In genomic region chr16:57809276-57809793, GRCh38 we compare ENCODE assay signal across 19 cellular contexts. TPM values are rescaled to one million over a fixed set of nuclear protein-coding genes. Genes with fewer than 3 reads are reported as not detected.
DNase-seq lines count a peak whose midpoint lies in the region; ATAC-seq and TF ChIP-seq lines count a peak whose summit lies in the region.
"Had no signal": no experiment of that assay in that cellular context is flagged by ENCODE, and none has a peak within 500 bp of the region (broad histone marks: within the 10 kb centered on the region; RNA-seq: fewer than 3 reads in every experiment).

No MANE protein-coding gene starts in this region.

- H3K4me3 Mint-ChIP-seq in activated CD8-positive, alpha-beta memory T cell treated with anti-CD3 and anti-CD28 coated beads, Interleukin-2, amount 10 ng/mL, durations not matched to agents 7 days and 5 days = no peak overlapping the region
- peak overlapping the region; percentile 58 for H3K4me3 Mint-ChIP-seq in activated T-helper 1 cell treated with anti-CD3 and anti-CD28 coated beads, Interleukin-12 subunit alpha, Interleukin-12 subunit beta, Interleukin-2, Interleukin-4 antibody, amounts not matched to agents 30 ng/mL and 10 ng/mL and 1 ng/mL, durations not matched to agents 14 hours and 24 hours and 36 hours
- H3K4me3 Mint-ChIP-seq in type B pancreatic cell = no peak overlapping the region
- H3K4me3 Mint-ChIP-seq: activated T-cell treated with anti-CD3 and anti-CD28 coated beads, Interleukin-2, amount 50 U/mL, for 24 hours had no signal

- H3K23ac ChIP-seq in mesenchymal stem cell (ENCODE audit: low read length in 2 of 2) = no peak overlapping the region

- no peak overlapping the region for H3K4me2 ChIP-seq in mesenchymal stem cell (ENCODE audit: low read length, poor library complexity, severe bottlenecking)

- WGBS in mesenchymal stem cell = 93% methylated on average over 4 of the region's 6 CpGs

- H3K4me3 ChIP-seq in mesenchymal stem cell (ENCODE audit: insufficient read depth in 1 of 2, low read depth in 1 of 2, low read length in 2 of 2) = no peak overlapping the region
- H3K4me3 ChIP-seq: adrenal gland, heart left ventricle had no signal

- H3K27me3 Mint-ChIP-seq in activated CD8-positive, alpha-beta memory T cell treated with anti-CD3 and anti-CD28 coated beads, Interleukin-2, amount 10 ng/mL, durations not matched to agents 7 days and 5 days = peaks cover 27% of the 10 kb centered on the region
- peaks cover 25% of the 10 kb centered on the region for H3K27me3 Mint-ChIP-seq in activated T-helper 1 cell treated with anti-CD3 and anti-CD28 coated beads, Interleukin-12 subunit alpha, Interleukin-12 subunit beta, Interleukin-2, Interleukin-4 antibody, amounts not matched to agents 30 ng/mL and 10 ng/mL and 1 ng/mL, durations not matched to agents 14 hours and 24 hours and 36 hours (ENCODE audit: insufficient read depth)
- peaks cover 4% of the 10 kb centered on the region for H3K27me3 Mint-ChIP-seq in type B pancreatic cell

- no peak overlapping the region for H3K14ac ChIP-seq in mesenchymal stem cell (ENCODE audit: low read length in 2 of 2)

- CTCF ChIA-PET in activated CD8-positive, alpha-beta memory T cell treated with anti-CD3 and anti-CD28 coated beads, Interleukin-2, amount 10 ng/mL, durations not matched to agents 7 days and 5 days (lab: Charles Lee) = interaction anchor here (1.1 to 4.8 kb wide), 5 partner anchors 9 to 215 kb away, joined by 3 to 29 read pairs (median 4); partner anchors contain the start of genes KIFC3 and ZNF319

- H3K27me3 ChIP-seq in mesenchymal stem cell (ENCODE audit: control insufficient read depth in 1 of 2, insufficient read depth in 1 of 2, low read length in 2 of 2) = peaks cover 0 to 12% of the 10 kb centered on the region in 2 experiments
- H3K27me3 ChIP-seq: adrenal gland, heart left ventricle had no signal

- no peaks in the 10 kb centered on the region for H3K9me3 Mint-ChIP-seq in activated CD8-positive, alpha-beta memory T cell treated with anti-CD3 and anti-CD28 coated beads, Interleukin-2, amount 10 ng/mL, durations not matched to agents 7 days and 5 days (ENCODE audit: low read depth)
- no peaks in the 10 kb centered on the region for H3K9me3 Mint-ChIP-seq in activated T-helper 1 cell treated with anti-CD3 and anti-CD28 coated beads, Interleukin-12 subunit alpha, Interleukin-12 subunit beta, Interleukin-2, Interleukin-4 antibody, amounts not matched to agents 30 ng/mL and 10 ng/mL and 1 ng/mL, durations not matched to agents 14 hours and 24 hours and 36 hours
- H3K9me3 Mint-ChIP-seq in type B pancreatic cell = no peaks in the 10 kb centered on the region
- H3K9me3 Mint-ChIP-seq: activated T-cell treated with anti-CD3 and anti-CD28 coated beads, Interleukin-2, amount 50 U/mL, for 24 hours; nephron had no signal

- H3K9me3 ChIP-seq in mesenchymal stem cell (ENCODE audit: control insufficient read depth, low read length) = no peaks in the 10 kb centered on the region
- H3K9me3 ChIP-seq: adrenal gland, heart left ventricle had no signal

- H3K36me3 ChIP-seq in mesenchymal stem cell (ENCODE audit: control insufficient read depth in 1 of 2, insufficient read depth in 2 of 2, low read depth in 1 of 2, low read length in 2 of 2) = peaks cover 0 to 13% of the 10 kb centered on the region in 2 experiments
- H3K36me3 ChIP-seq: adrenal gland, heart left ventricle had no signal

- peaks cover 48% of the 10 kb centered on the region for H3K4me1 ChIP-seq in mesenchymal stem cell (ENCODE audit: control insufficient read depth, insufficient read depth, low read depth, low read length)

- peak overlapping the region; percentile 36 for H3K27ac Mint-ChIP-seq in activated CD8-positive, alpha-beta memory T cell treated with anti-CD3 and anti-CD28 coated beads, Interleukin-2, amount 10 ng/mL, durations not matched to agents 7 days and 5 days
- H3K27ac Mint-ChIP-seq in activated T-helper 1 cell treated with anti-CD3 and anti-CD28 coated beads, Interleukin-12 subunit alpha, Interleukin-12 subunit beta, Interleukin-2, Interleukin-4 antibody, amounts not matched to agents 30 ng/mL and 10 ng/mL and 1 ng/mL, durations not matched to agents 14 hours and 24 hours and 36 hours = peak overlapping the region; percentile 81
- peak overlapping the region; percentile 87 for H3K27ac Mint-ChIP-seq in type B pancreatic cell

- H2BK15ac ChIP-seq in mesenchymal stem cell (ENCODE audit: low read depth, poor library complexity, severe bottlenecking) = no peak overlapping the region

- peak overlapping the region in 1 of 2 experiments; percentile 41 for H3K18ac ChIP-seq in mesenchymal stem cell (ENCODE audit: low read depth in 1 of 2, low read length in 2 of 2)

- H3K9ac ChIP-seq in mesenchymal stem cell (ENCODE audit: low read length) = no peak overlapping the region

- no peaks in the 10 kb centered on the region for H3K36me3 Mint-ChIP-seq in activated CD8-positive, alpha-beta memory T cell treated with anti-CD3 and anti-CD28 coated beads, Interleukin-2, amount 10 ng/mL, durations not matched to agents 7 days and 5 days
- H3K36me3 Mint-ChIP-seq in activated T-helper 1 cell treated with anti-CD3 and anti-CD28 coated beads, Interleukin-12 subunit alpha, Interleukin-12 subunit beta, Interleukin-2, Interleukin-4 antibody, amounts not matched to agents 30 ng/mL and 10 ng/mL and 1 ng/mL, durations not matched to agents 14 hours and 24 hours and 36 hours (ENCODE audit: low read depth) = peaks cover 4% of the 10 kb centered on the region
- no peaks in the 10 kb centered on the region for H3K36me3 Mint-ChIP-seq in type B pancreatic cell

- no peak overlapping the region for H2BK120ac ChIP-seq in mesenchymal stem cell (ENCODE audit: low read depth, low read length)

- intact Hi-C loops in activated T-helper 1 cell treated with anti-CD3 and anti-CD28 coated beads, Interleukin-12 subunit alpha, Interleukin-12 subunit beta, Interleukin-2, Interleukin-4 antibody, amounts not matched to agents 30 ng/mL and 10 ng/mL and 1 ng/mL, durations not matched to agents 14 hours and 24 hours and 36 hours (cut with micrococcal nuclease) = no loop called here

- H3K4ac ChIP-seq in mesenchymal stem cell (ENCODE audit: low read depth in 1 of 2, low read length in 2 of 2) = peak overlapping the region in 1 of 2 experiments; percentile 58

- peak overlapping the region; percentile 90 for H2AK5ac ChIP-seq in mesenchymal stem cell (ENCODE audit: low read length, severe bottlenecking)

- no peak overlapping the region for H4K8ac ChIP-seq in mesenchymal stem cell (ENCODE audit: low read length)

- peak overlapping the region; percentile 79 for H2BK5ac ChIP-seq in mesenchymal stem cell (ENCODE audit: low read depth, low read length, poor library complexity, severe bottlenecking)

- TF ChIP-seq CTCF in type B pancreatic cell (conservative IDR thresholded peaks at IDR 0.05) = no peak

- H3K79me1 ChIP-seq in mesenchymal stem cell (replicated peaks; ENCODE audit: low read length, poor library complexity, severe bottlenecking) = peaks cover 10% of the 10 kb centered on the region

- peak overlapping the region in 1 of 2 experiments; percentile 84 for H2BK12ac ChIP-seq in mesenchymal stem cell (ENCODE audit: low read length in 2 of 2)

- no peak overlapping the region for H2AFZ ChIP-seq in mesenchymal stem cell (ENCODE audit: low read depth, low read length)

- H3K27ac ChIP-seq in mesenchymal stem cell (ENCODE audit: low read length, poor library complexity, severe bottlenecking) = peak overlapping the region; percentile 94

- H4K91ac ChIP-seq in mesenchymal stem cell (ENCODE audit: low read length) = no peak overlapping the region

- DNase-seq in activated CD8-positive, alpha-beta memory T cell treated with anti-CD3 and anti-CD28 coated beads, Interleukin-2, amount 10 ng/mL, durations not matched to agents 7 days and 5 days = no peak
- no peak for DNase-seq in activated CD8-positive, alpha-beta memory T cell treated with anti-CD3 and anti-CD28 coated beads, Interleukin-2, amount 50 U/mL, for 48 hours
- DNase-seq in activated T-helper 1 cell treated with anti-CD3 and anti-CD28 coated beads, Interleukin-12 subunit alpha, Interleukin-12 subunit beta, Interleukin-2, Interleukin-4 antibody, amounts not matched to agents 30 ng/mL and 10 ng/mL and 1 ng/mL, durations not matched to agents 14 hours and 24 hours and 36 hours (ENCODE audit: low spot score) = no peak
- DNase-seq in mesenchymal stem cell (no peak), type B pancreatic cell (ENCODE audit: extremely low spot score, unreplicated experiment) (no peak), HT-29 (ENCODE audit: low spot score) (no peak), putamen (ENCODE audit: low spot score) (no peak)
- DNase-seq: activated CD4-positive, alpha-beta T cell treated with anti-CD3 and anti-CD28 coated beads for 1 hour; activated T-cell treated with anti-CD3 and anti-CD28 coated beads, Interleukin-2, amount 50 U/mL, for 24 hours; erythroblast; Karpas-422; NCI-H146; OCI-M1; right cardiac atrium; stimulated activated CD4-positive, alpha-beta T cell treated with anti-CD3 and anti-CD28 coated beads, Interleukin-4, amount 100 ng/mL, for 24 hours had no signal

- peaks cover 32% of the 10 kb centered on the region for H3K4me1 Mint-ChIP-seq in activated CD8-positive, alpha-beta memory T cell treated with anti-CD3 and anti-CD28 coated beads, Interleukin-2, amount 10 ng/mL, durations not matched to agents 7 days and 5 days
- H3K4me1 Mint-ChIP-seq in activated T-helper 1 cell treated with anti-CD3 and anti-CD28 coated beads, Interleukin-12 subunit alpha, Interleukin-12 subunit beta, Interleukin-2, Interleukin-4 antibody, amounts not matched to agents 30 ng/mL and 10 ng/mL and 1 ng/mL, durations not matched to agents 14 hours and 24 hours and 36 hours (ENCODE audit: low read depth) = peaks cover 36% of the 10 kb centered on the region
- H3K4me1 Mint-ChIP-seq in type B pancreatic cell (ENCODE audit: unreplicated experiment) = peaks cover 21% of the 10 kb centered on the region

- ATAC-seq in activated CD8-positive, alpha-beta memory T cell treated with anti-CD3 and anti-CD28 coated beads, Interleukin-2, amount 10 ng/mL, durations not matched to agents 7 days and 5 days = no peak
- no peak for ATAC-seq in SK-N-SH treated with all-trans-retinoic acid at 6 μM for 48 hours

TF ChIP-seq in SK-N-SH treated with all-trans-retinoic acid at 6 μM for 48 hours, 23 proteins besides CTCF, POLR2A, EP300 and RAD21 (continues in another document):
- TF ChIP-seq ZFP3 (CRISPR knock-in tag; IDR thresholded peaks at IDR 0.05) = no peak
- no peak for TF ChIP-seq ISL1 (CRISPR knock-in tag; IDR thresholded peaks at IDR 0.05)
- TF ChIP-seq ZC3H10 (CRISPR knock-in tag; IDR thresholded peaks at IDR 0.05) = no peak
- TF ChIP-seq PPARA (CRISPR knock-in tag; IDR thresholded peaks at IDR 0.05; ENCODE audit: borderline replicate concordance) = no peak

RNA-seq across cellular contexts. Expression of gene KIFC3, which starts 7.0 kb away (rescaled TPM):
- total RNA-seq in activated CD8-positive, alpha-beta memory T cell treated with anti-CD3 and anti-CD28 coated beads, Interleukin-2, amount 10 ng/mL, durations not matched to agents 7 days and 5 days = under 1 TPM in 1 of 2 experiments, not detected in 1; 0.47 TPM
- 0.93 and 0.96 TPM in 2 replicates for total RNA-seq in activated T-helper 1 cell treated with anti-CD3 and anti-CD28 coated beads, Interleukin-12 subunit alpha, Interleukin-12 subunit beta, Interleukin-2, Interleukin-4 antibody, amounts not matched to agents 30 ng/mL and 10 ng/mL and 1 ng/mL, durations not matched to agents 14 hours and 24 hours and 36 hours
- polyA plus RNA-seq in mesenchymal stem cell (2013, experiment 1 of 2) = 28.1 TPM
- 25.8 TPM for polyA plus RNA-seq in mesenchymal stem cell (2013, experiment 2 of 2)
- total RNA-seq in type B pancreatic cell (ENCODE audit: low replicate concordance) = 27.3 and 48.4 TPM in 2 replicates
- 37.8 and 43.4 TPM in 2 replicates for total RNA-seq in HT-29 (2014; rRNA removed; shearing (Covaris generic))

Comparison
In these comparisons a context has a peak if more than half of its experiments do, and no peak if none do; other contexts are left out.
1. H3K27ac Mint-ChIP-seq: peak in every context shown above with its lines; median percentile 87 in type B pancreatic cell; 81 in activated T-helper 1 cell treated with anti-CD3 and anti-CD28 coated beads, Interleukin-12 subunit alpha, Interleukin-12 subunit beta, Interleukin-2, Interleukin-4 antibody, amounts not matched to agents 30 ng/mL and 10 ng/mL and 1 ng/mL, durations not matched to agents 14 hours and 24 hours and 36 hours; 36 in activated CD8-positive, alpha-beta memory T cell treated with anti-CD3 and anti-CD28 coated beads, Interleukin-2, amount 10 ng/mL, durations not matched to agents 7 days and 5 days.
2. RNA of gene KIFC3, which starts 7.0 kb away (total RNA-seq): 37.8 to 43.4 TPM in HT-29 and 27.3 to 48.4 TPM in type B pancreatic cell; 0.93 to 0.96 TPM in activated T-helper 1 cell treated with anti-CD3 and anti-CD28 coated beads, Interleukin-12 subunit alpha, Interleukin-12 subunit beta, Interleukin-2, Interleukin-4 antibody, amounts not matched to agents 30 ng/mL and 10 ng/mL and 1 ng/mL, durations not matched to agents 14 hours and 24 hours and 36 hours and 0.47 TPM in activated CD8-positive, alpha-beta memory T cell treated with anti-CD3 and anti-CD28 coated beads, Interleukin-2, amount 10 ng/mL, durations not matched to agents 7 days and 5 days; every median in the first group is over 10 times any median in the second.